In the genomic region with DNA sequence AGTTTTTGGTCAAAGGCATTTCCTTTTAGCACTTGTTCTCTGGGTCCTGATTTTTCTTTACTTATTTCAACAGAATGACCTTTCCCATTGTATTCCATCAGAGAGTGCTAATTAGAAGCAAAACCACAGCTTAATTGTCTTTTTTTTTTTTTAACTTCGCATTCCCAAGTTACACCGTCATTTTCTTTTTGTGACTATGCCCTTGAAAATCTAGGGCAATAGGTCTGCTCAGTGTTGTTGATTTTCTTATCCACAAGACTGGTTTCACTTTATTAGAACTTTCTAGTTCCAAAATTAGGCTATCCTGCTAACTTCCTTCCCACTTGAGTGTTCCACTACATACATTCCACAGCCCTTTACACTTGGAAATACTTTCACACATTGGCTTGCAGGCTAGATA, we compare ENCODE assay signal across 18 cellular contexts. TPM values are rescaled to one million over a fixed set of nuclear protein-coding genes. Genes with fewer than 3 reads are reported as not detected.
A peak's percentile ranks its signal among the peaks of the same experiment; 100 is the strongest.
DNase-seq lines count a peak whose midpoint lies in the region; FAIRE-seq and TF ChIP-seq lines count a peak whose summit lies in the region.
"Had no signal": no experiment of that assay in that cellular context is flagged by ENCODE, and none has a peak within 500 bp of the region (broad histone marks: within the 10 kb centered on the region; RNA-seq: fewer than 3 reads in every experiment).

No MANE protein-coding gene starts in this region.

- intact Hi-C loops in stomach (cut with DNase I; ENCODE audit: low total_unique reads) (no loop called here), Caco-2 (cut with micrococcal nuclease; ENCODE audit: unreplicated experiment) (no loop called here), CD14-positive monocyte (cut with micrococcal nuclease) (no loop called here)

- POLR2A ChIA-PET in Caco-2 (lab: Charles Lee): interaction anchor here (0.5 to 1.3 kb wide), 4 partner anchors 18 to 127 kb away, joined by 3 read pairs; a partner anchor contains a TSS

- H4K20me1 ChIP-seq in astrocyte (ENCODE audit: insufficient read depth, low read length): no peaks in the 10 kb centered on the region

- H3K4me3 Mint-ChIP-seq in HFFc6 (no peak overlapping the region), astrocyte (ENCODE audit: unreplicated experiment) (no peak overlapping the region), Caco-2 (ENCODE audit: unreplicated experiment) (no peak overlapping the region), CD14-positive monocyte (no peak overlapping the region)

- no peak for FAIRE-seq in astrocyte (lab: Jason Lieb, UNC)
- FAIRE-seq: K562, keratinocyte had no signal

- TF ChIP-seq POLR2A in stomach (IDR thresholded peaks at IDR 0.05): no peak

- H3K27me3 Mint-ChIP-seq in HFFc6 (ENCODE audit: insufficient read depth) (0 out of 2 replicates have a peak, but pooled peaks cover 4% of the 10 kb centered on the region), astrocyte (ENCODE audit: low read depth, unreplicated experiment) (no peaks in the 10 kb centered on the region), Caco-2 (ENCODE audit: insufficient read depth, unreplicated experiment) (no peaks in the 10 kb centered on the region), CD14-positive monocyte (ENCODE audit: low read depth in 3 of 3) (peaks cover 0 to 1% (median 0%) of the 10 kb centered on the region in 3 donors)

- no peak for DNase-seq in HFFc6
- DNase-seq in astrocyte (ENCODE audit: low read depth): no peak
- peak; percentile 27 for DNase-seq in kidney tubule cell (ENCODE audit: low spot score)
- DNase-seq in stomach: no peak
- no peak for DNase-seq in Caco-2
- no peak for DNase-seq in CD14-positive monocyte (ENCODE audit: low spot score)
- no peak for DNase-seq in DMS53 (lab: John Stamatoyannopoulos, UW)
- DNase-seq: activated CD4-positive, alpha-beta T cell treated with anti-CD3 and anti-CD28 coated beads for 1 hour; activated naive CD4-positive, alpha-beta T cell treated with Interleukin-2 at 50 U/mL for 16 hours; DMS153; NCI-H1105; NCI-H69; PC-3; stimulated activated CD4-positive, alpha-beta T cell treated with anti-CD3 and anti-CD28 coated beads, Interleukin-2, amount 100 ng/mL, for 48 hours; substantia nigra; T-helper 9 cell had no signal

- H3K27ac ChIP-seq in astrocyte (ENCODE audit: low read depth, low read length) (peak overlapping the region; percentile 16), stomach (peak overlapping the region in 3 of 5 donors; percentile 11 to 29 (median 17))

- H3K79me2 ChIP-seq in astrocyte (ENCODE audit: insufficient read depth, low read length): no peaks in the 10 kb centered on the region

- H3K27ac Mint-ChIP-seq in HFFc6 (peak overlapping the region; percentile 50; the same call in 1 of the 2 replicates), astrocyte (ENCODE audit: unreplicated experiment) (peak overlapping the region; percentile 8), Caco-2 (ENCODE audit: unreplicated experiment) (no peak overlapping the region), CD14-positive monocyte (no peak overlapping the region)

- CTCF ChIA-PET in Caco-2 (lab: Charles Lee): no interaction called here

- H3K4me1 ChIP-seq in astrocyte (ENCODE audit: insufficient read depth, low read length) (peaks cover 8% of the 10 kb centered on the region), stomach (no peaks in the 10 kb centered on the region), Caco-2 (no peaks in the 10 kb centered on the region)

- H3K4me3 ChIP-seq in astrocyte (ENCODE audit: insufficient read depth, low read depth, low read length): no peak overlapping the region
- H3K4me3 ChIP-seq in stomach: no peak overlapping the region
- no peak overlapping the region for H3K4me3 ChIP-seq in Caco-2 (ENCODE audit: low read depth, low read length)
- H3K4me3 ChIP-seq: K562 had no signal

- WGBS in stomach, 5 donors: 42 to 55% (median 45%) methylated on average over 2 of the region's 2 CpGs

- H3K36me3 Mint-ChIP-seq in HFFc6 (ENCODE audit: low read depth) (peaks cover under 1% of the 10 kb centered on the region; the same call in 1 of the 2 replicates), astrocyte (ENCODE audit: low read depth, unreplicated experiment) (no peaks in the 10 kb centered on the region), Caco-2 (ENCODE audit: insufficient read depth, unreplicated experiment) (peaks cover 18% of the 10 kb centered on the region), CD14-positive monocyte (no peaks in the 10 kb centered on the region)

- no peaks in the 10 kb centered on the region for H3K9me3 Mint-ChIP-seq in HFFc6
- peaks cover 2% of the 10 kb centered on the region for H3K9me3 Mint-ChIP-seq in astrocyte (ENCODE audit: unreplicated experiment)
- H3K9me3 Mint-ChIP-seq in Caco-2 (ENCODE audit: unreplicated experiment): no peaks in the 10 kb centered on the region
- H3K9me3 Mint-ChIP-seq in CD14-positive monocyte: no peaks in the 10 kb centered on the region

- no peak for TF ChIP-seq EP300 in stomach (IDR thresholded peaks at IDR 0.05)

- peaks cover 31% of the 10 kb centered on the region for H3K4me1 Mint-ChIP-seq in HFFc6 (ENCODE audit: low read depth)
- peaks cover 16% of the 10 kb centered on the region for H3K4me1 Mint-ChIP-seq in astrocyte (ENCODE audit: low read depth, unreplicated experiment)
- no peaks in the 10 kb centered on the region for H3K4me1 Mint-ChIP-seq in Caco-2 (ENCODE audit: low read depth, unreplicated experiment)
- no peaks in the 10 kb centered on the region for H3K4me1 Mint-ChIP-seq in CD14-positive monocyte

- no peak for TF ChIP-seq CTCF in HFFc6 (IDR thresholded peaks at IDR 0.05)
- no peak for TF ChIP-seq CTCF in astrocyte (IDR thresholded peaks at IDR 0.05; ENCODE audit: insufficient read depth, low read depth, low read length)
- TF ChIP-seq CTCF in stomach (IDR thresholded peaks at IDR 0.05): no peak
- TF ChIP-seq CTCF in Caco-2 (IDR thresholded peaks at IDR 0.05; ENCODE audit: insufficient read depth in 1 of 2, low read depth in 1 of 2, low read length in 1 of 2, severe bottlenecking in 1 of 2, unreplicated experiment in 1 of 2): no peak
- no peak for TF ChIP-seq CTCF in CD14-positive monocyte (IDR thresholded peaks at IDR 0.05)

- no peaks in the 10 kb centered on the region for H3K36me3 ChIP-seq in astrocyte (ENCODE audit: insufficient read depth, low read length)
- H3K36me3 ChIP-seq in stomach: no peaks in the 10 kb centered on the region
- H3K36me3 ChIP-seq in Caco-2 (ENCODE audit: control insufficient read depth, insufficient read depth, low read length): no peaks in the 10 kb centered on the region

- H3K9ac ChIP-seq in astrocyte (ENCODE audit: low read length): no peak overlapping the region

- no peak overlapping the region for H2AFZ ChIP-seq in astrocyte (ENCODE audit: low read depth, low read length)

- H3K27me3 ChIP-seq in astrocyte (ENCODE audit: insufficient read depth, low read length) (no peaks in the 10 kb centered on the region), stomach (no peaks in the 10 kb centered on the region), Caco-2 (replicated peaks; ENCODE audit: control insufficient read depth, insufficient read depth, low read length) (no peaks in the 10 kb centered on the region)

- H3K9me3 ChIP-seq in astrocyte (ENCODE audit: insufficient read depth, low read depth, low read length): no peaks in the 10 kb centered on the region
- no peaks in the 10 kb centered on the region for H3K9me3 ChIP-seq in stomach
- no peaks in the 10 kb centered on the region for H3K9me3 ChIP-seq in Caco-2

- BruUV-seq in Caco-2 (replicated peaks; lab: Mats Ljungman, UMichigan): no TSS peak

- H3K4me2 ChIP-seq in astrocyte (ENCODE audit: low read length): peak overlapping the region; percentile 20

RNA-seq across cellular contexts. Expression of a gene that starts 18.7 kb away (rescaled TPM):
- 10 to 100 TPM; 16.0 to 20.0 (median 19.4) TPM for total RNA-seq in HFFc6 (2021; fragmentation: NEBNext Ultra II Directional; extraction: Animal tissue kit (Norgen Biotek cat#: 25700))
- total RNA-seq in astrocyte (44.9 and 48.4 TPM in 2 replicates), stomach (10 to 100 TPM; 11.7 to 46.1 (median 24.1) TPM), Caco-2 (2022) (36.3 and 40.5 TPM in 2 replicates)
- polyA plus RNA-seq in stomach (1 to 10 TPM; 4.0 to 5.7 (median 5.5) TPM), CD14-positive monocyte (10 to 100 TPM; 30.2 to 34.8 TPM)

RNA-seq across cellular contexts. Expression of a gene that starts 56.5 kb away (rescaled TPM):
- 100 to 1,000 TPM; 461 to 607 (median 548) TPM for total RNA-seq in HFFc6 (2021; fragmentation: NEBNext Ultra II Directional; extraction: Animal tissue kit (Norgen Biotek cat#: 25700))
- total RNA-seq in astrocyte (358 and 408 TPM in 2 replicates), stomach (100 to 1,000 TPM; 104 to 226 (median 147) TPM), Caco-2 (2022) (344 and 365 TPM in 2 replicates)
- polyA plus RNA-seq in stomach (100 to 1,000 TPM; 123 to 213 (median 209) TPM), CD14-positive monocyte (100 to 1,000 TPM; 165 to 173 TPM)

Comparison
In these comparisons a context has a peak if more than half of its experiments do, and no peak if none do; other contexts are left out.
1. H3K27ac Mint-ChIP-seq: peak in HFFc6 (single experiment) and astrocyte (single experiment); none in Caco-2 (single experiment) and CD14-positive monocyte (0 of 7).